1 cellular context compared by ENCODE assay signal in the genomic region with DNA sequence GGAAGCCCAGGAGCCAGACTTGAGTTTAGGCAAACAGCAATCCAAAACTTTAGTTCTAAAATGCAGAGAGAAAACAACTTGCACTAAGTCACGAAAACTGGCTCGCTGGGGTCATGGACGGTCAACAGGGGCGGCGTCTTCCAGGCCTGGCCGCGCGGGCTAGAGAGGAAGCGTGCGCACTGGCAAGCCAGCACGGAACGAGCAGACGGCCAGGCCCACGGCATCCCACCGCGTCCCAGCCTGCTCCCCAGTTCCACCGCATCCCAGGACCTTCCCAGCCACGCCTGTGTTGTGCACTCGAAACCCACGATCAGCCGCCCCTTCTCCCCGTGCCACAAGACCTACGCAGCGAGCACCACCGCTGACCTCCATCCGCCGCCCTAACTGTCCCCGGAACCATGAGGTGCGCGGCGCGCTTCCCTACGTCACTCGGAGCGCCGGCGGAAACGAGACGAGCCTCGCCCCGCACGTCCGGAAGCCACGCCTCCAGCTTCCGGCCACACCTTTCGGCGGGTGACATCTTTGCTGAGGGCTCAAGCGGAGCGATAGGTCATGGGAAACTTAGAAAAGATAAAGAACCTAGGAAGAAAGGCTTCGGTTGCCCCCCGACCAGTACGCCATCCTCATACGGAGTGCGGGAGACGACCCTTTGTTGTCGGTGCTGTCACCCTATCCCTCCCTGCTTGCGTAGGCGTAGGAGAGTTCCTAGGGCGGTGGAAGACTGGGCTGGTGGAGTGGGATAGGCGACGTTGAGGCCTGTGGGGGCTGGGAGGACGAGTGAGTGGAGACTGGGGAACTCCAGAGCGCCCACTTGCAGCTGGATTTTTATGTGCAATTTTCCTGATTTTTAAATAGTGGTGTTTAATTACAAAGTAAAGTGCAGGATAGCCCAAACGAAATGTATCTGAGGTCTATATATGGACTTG.
TF ChIP-seq lines count a peak whose summit lies in the region.

A gene (minus strand): TSS at position 400 of the 926 bp plus-strand sequence. CDS start 2,460 bp downstream, outside the sequence.

TF ChIP-seq in HepG2, 621 proteins besides CTCF, POLR2A, EP300 and RAD21 (continued from another document and continues in another):
- TF ChIP-seq, protein P1, sequence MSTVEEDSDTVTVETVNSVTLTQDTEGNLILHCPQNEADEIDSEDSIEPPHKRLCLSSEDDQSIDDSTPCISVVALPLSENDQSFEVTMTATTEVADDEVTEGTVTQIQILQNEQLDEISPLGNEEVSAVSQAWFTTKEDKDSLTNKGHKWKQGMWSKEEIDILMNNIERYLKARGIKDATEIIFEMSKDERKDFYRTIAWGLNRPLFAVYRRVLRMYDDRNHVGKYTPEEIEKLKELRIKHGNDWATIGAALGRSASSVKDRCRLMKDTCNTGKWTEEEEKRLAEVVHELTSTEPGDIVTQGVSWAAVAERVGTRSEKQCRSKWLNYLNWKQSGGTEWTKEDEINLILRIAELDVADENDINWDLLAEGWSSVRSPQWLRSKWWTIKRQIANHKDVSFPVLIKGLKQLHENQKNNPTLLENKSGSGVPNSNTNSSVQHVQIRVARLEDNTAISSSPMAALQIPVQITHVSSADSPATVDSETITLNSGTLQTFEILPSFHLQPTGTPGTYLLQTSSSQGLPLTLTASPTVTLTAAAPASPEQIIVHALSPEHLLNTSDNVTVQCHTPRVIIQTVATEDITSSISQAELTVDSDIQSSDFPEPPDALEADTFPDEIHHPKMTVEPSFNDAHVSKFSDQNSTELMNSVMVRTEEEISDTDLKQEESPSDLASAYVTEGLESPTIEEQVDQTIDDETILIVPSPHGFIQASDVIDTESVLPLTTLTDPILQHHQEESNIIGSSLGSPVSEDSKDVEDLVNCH (CRISPR knock-in tag; IDR thresholded peaks at IDR 0.05) = peak; percentile 81; the same call in 1 of the 2 replicates
- no peak for TF ChIP-seq FOXK2 (IDR thresholded peaks at IDR 0.05)
- TF ChIP-seq, protein P2, sequence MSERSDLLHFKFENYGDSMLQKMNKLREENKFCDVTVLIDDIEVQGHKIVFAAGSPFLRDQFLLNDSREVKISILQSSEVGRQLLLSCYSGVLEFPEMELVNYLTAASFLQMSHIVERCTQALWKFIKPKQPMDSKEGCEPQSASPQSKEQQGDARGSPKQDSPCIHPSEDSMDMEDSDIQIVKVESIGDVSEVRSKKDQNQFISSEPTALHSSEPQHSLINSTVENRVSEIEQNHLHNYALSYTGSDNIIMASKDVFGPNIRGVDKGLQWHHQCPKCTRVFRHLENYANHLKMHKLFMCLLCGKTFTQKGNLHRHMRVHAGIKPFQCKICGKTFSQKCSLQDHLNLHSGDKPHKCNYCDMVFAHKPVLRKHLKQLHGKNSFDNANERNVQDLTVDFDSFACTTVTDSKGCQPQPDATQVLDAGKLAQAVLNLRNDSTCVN (CRISPR knock-in tag; IDR thresholded peaks at IDR 0.05; ENCODE audit: borderline replicate concordance) = peak; percentile 80; the same call in 1 of the 2 replicates
- peak; percentile 98 for TF ChIP-seq ZNF747 (CRISPR knock-in tag; IDR thresholded peaks at IDR 0.05; ENCODE audit: borderline replicate concordance)
- TF ChIP-seq, protein P3, sequence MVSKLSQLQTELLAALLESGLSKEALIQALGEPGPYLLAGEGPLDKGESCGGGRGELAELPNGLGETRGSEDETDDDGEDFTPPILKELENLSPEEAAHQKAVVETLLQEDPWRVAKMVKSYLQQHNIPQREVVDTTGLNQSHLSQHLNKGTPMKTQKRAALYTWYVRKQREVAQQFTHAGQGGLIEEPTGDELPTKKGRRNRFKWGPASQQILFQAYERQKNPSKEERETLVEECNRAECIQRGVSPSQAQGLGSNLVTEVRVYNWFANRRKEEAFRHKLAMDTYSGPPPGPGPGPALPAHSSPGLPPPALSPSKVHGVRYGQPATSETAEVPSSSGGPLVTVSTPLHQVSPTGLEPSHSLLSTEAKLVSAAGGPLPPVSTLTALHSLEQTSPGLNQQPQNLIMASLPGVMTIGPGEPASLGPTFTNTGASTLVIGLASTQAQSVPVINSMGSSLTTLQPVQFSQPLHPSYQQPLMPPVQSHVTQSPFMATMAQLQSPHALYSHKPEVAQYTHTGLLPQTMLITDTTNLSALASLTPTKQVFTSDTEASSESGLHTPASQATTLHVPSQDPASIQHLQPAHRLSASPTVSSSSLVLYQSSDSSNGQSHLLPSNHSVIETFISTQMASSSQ (IDR thresholded peaks at IDR 0.05; ENCODE audit: low read depth) = peak; percentile 14
- TF ChIP-seq, protein P3 (CRISPR knock-in tag; IDR thresholded peaks at IDR 0.05; ENCODE audit: borderline replicate concordance) = peak; percentile 86
- no peak for TF ChIP-seq ATM (IDR thresholded peaks at IDR 0.05; ENCODE audit: borderline replicate concordance)
- TF ChIP-seq, protein P4, sequence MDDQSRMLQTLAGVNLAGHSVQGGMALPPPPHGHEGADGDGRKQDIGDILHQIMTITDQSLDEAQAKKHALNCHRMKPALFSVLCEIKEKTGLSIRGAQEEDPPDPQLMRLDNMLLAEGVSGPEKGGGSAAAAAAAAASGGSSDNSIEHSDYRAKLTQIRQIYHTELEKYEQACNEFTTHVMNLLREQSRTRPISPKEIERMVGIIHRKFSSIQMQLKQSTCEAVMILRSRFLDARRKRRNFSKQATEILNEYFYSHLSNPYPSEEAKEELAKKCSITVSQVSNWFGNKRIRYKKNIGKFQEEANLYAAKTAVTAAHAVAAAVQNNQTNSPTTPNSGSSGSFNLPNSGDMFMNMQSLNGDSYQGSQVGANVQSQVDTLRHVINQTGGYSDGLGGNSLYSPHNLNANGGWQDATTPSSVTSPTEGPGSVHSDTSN (CRISPR knock-in tag; IDR thresholded peaks at IDR 0.05; ENCODE audit: borderline replicate concordance) = no peak
- no peak for TF ChIP-seq ZSCAN12 (CRISPR knock-in tag; IDR thresholded peaks at IDR 0.05)
- TF ChIP-seq ZNF17 (CRISPR knock-in tag; IDR thresholded peaks at IDR 0.05) = no peak; the same call in 1 of the 2 replicates
- TF ChIP-seq CCAR2 (optimal IDR thresholded peaks at IDR 0.05; ENCODE audit: low read depth, low read length) = peak; percentile 79
- TF ChIP-seq ZNF552 (CRISPR knock-in tag; IDR thresholded peaks at IDR 0.05; ENCODE audit: borderline replicate concordance) = peak; percentile 90
- TF ChIP-seq FOXA1 (IDR thresholded peaks at IDR 0.05) = no peak
- peak; percentile 48 for TF ChIP-seq FOXA1 (CRISPR knock-in tag; IDR thresholded peaks at IDR 0.05)
- TF ChIP-seq ARNT (IDR thresholded peaks at IDR 0.05) = no peak
- peak; percentile 100 for TF ChIP-seq SALL2 (CRISPR knock-in tag; IDR thresholded peaks at IDR 0.05)
- peak; percentile 88; the same call in 1 of the 2 replicates for TF ChIP-seq HDAC2 (CRISPR knock-in tag; IDR thresholded peaks at IDR 0.05)
- TF ChIP-seq, protein P5, sequence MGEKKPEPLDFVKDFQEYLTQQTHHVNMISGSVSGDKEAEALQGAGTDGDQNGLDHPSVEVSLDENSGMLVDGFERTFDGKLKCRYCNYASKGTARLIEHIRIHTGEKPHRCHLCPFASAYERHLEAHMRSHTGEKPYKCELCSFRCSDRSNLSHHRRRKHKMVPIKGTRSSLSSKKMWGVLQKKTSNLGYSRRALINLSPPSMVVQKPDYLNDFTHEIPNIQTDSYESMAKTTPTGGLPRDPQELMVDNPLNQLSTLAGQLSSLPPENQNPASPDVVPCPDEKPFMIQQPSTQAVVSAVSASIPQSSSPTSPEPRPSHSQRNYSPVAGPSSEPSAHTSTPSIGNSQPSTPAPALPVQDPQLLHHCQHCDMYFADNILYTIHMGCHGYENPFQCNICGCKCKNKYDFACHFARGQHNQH (CRISPR knock-in tag; IDR thresholded peaks at IDR 0.05) = peak; percentile 86
- TF ChIP-seq, protein P6, sequence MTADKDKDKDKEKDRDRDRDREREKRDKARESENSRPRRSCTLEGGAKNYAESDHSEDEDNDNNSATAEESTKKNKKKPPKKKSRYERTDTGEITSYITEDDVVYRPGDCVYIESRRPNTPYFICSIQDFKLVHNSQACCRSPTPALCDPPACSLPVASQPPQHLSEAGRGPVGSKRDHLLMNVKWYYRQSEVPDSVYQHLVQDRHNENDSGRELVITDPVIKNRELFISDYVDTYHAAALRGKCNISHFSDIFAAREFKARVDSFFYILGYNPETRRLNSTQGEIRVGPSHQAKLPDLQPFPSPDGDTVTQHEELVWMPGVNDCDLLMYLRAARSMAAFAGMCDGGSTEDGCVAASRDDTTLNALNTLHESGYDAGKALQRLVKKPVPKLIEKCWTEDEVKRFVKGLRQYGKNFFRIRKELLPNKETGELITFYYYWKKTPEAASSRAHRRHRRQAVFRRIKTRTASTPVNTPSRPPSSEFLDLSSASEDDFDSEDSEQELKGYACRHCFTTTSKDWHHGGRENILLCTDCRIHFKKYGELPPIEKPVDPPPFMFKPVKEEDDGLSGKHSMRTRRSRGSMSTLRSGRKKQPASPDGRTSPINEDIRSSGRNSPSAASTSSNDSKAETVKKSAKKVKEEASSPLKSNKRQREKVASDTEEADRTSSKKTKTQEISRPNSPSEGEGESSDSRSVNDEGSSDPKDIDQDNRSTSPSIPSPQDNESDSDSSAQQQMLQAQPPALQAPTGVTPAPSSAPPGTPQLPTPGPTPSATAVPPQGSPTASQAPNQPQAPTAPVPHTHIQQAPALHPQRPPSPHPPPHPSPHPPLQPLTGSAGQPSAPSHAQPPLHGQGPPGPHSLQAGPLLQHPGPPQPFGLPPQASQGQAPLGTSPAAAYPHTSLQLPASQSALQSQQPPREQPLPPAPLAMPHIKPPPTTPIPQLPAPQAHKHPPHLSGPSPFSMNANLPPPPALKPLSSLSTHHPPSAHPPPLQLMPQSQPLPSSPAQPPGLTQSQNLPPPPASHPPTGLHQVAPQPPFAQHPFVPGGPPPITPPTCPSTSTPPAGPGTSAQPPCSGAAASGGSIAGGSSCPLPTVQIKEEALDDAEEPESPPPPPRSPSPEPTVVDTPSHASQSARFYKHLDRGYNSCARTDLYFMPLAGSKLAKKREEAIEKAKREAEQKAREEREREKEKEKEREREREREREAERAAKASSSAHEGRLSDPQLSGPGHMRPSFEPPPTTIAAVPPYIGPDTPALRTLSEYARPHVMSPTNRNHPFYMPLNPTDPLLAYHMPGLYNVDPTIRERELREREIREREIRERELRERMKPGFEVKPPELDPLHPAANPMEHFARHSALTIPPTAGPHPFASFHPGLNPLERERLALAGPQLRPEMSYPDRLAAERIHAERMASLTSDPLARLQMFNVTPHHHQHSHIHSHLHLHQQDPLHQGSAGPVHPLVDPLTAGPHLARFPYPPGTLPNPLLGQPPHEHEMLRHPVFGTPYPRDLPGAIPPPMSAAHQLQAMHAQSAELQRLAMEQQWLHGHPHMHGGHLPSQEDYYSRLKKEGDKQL (CRISPR knock-in tag; IDR thresholded peaks at IDR 0.05; ENCODE audit: low read depth) = no peak
- TF ChIP-seq SIN3A (IDR thresholded peaks at IDR 0.05; ENCODE audit: borderline replicate concordance, low read depth, low read length) = peak; percentile 97; the same call in 1 of the 2 replicates
- no peak for TF ChIP-seq MAFG (CRISPR knock-in tag; IDR thresholded peaks at IDR 0.05)
- no peak for TF ChIP-seq AHR (CRISPR knock-in tag; IDR thresholded peaks at IDR 0.05)
- TF ChIP-seq POLR2AphosphoS2 (IDR thresholded peaks at IDR 0.05; ENCODE audit: low read depth, low read length) = peak; percentile 92
- no peak; the same call in 1 of the 2 replicates for TF ChIP-seq ISL2 (CRISPR knock-in tag; IDR thresholded peaks at IDR 0.05)
- TF ChIP-seq ZNF577 (CRISPR knock-in tag; IDR thresholded peaks at IDR 0.05; ENCODE audit: borderline replicate concordance, low read depth) = no peak
- no peak for TF ChIP-seq ZNF850 (CRISPR knock-in tag; conservative IDR thresholded peaks at IDR 0.05)
- TF ChIP-seq CEBPB (IDR thresholded peaks at IDR 0.05; ENCODE audit: borderline replicate concordance, low read depth, low read length) = no peak
- peak; percentile 98 for TF ChIP-seq ZNF556 (CRISPR knock-in tag; IDR thresholded peaks at IDR 0.05; ENCODE audit: borderline replicate concordance)
- TF ChIP-seq KLF11 (CRISPR knock-in tag; IDR thresholded peaks at IDR 0.05) = peak; percentile 93; the same call in 1 of the 2 replicates
- no peak; the same call in none of the 2 replicates for TF ChIP-seq ZSCAN20 (CRISPR knock-in tag; IDR thresholded peaks at IDR 0.05; ENCODE audit: borderline replicate concordance)
- TF ChIP-seq ZNF557 (CRISPR knock-in tag; IDR thresholded peaks at IDR 0.05) = peak; percentile 19; the same call in 1 of the 2 replicates
- TF ChIP-seq ZNF484 (CRISPR knock-in tag; IDR thresholded peaks at IDR 0.05; ENCODE audit: borderline replicate concordance, low read depth) = no peak
- no peak for TF ChIP-seq RCOR2 (CRISPR knock-in tag; IDR thresholded peaks at IDR 0.05)
- TF ChIP-seq SSRP1 (CRISPR knock-in tag; IDR thresholded peaks at IDR 0.05) = no peak
- TF ChIP-seq JUNB (CRISPR knock-in tag; IDR thresholded peaks at IDR 0.05; ENCODE audit: borderline replicate concordance) = peak; percentile 32; the same call in 1 of the 2 replicates
- TF ChIP-seq ZFP36L1 (CRISPR knock-in tag; IDR thresholded peaks at IDR 0.05) = no peak
- TF ChIP-seq KAT2B (IDR thresholded peaks at IDR 0.05; ENCODE audit: borderline replicate concordance, low read depth, low read length) = no peak
- TF ChIP-seq MEIS1 (CRISPR knock-in tag; IDR thresholded peaks at IDR 0.05; ENCODE audit: borderline replicate concordance) = peak; percentile 94; the same call in 1 of the 2 replicates
- TF ChIP-seq SOX13 (IDR thresholded peaks at IDR 0.05) = no peak
- 0 out of 4 replicates have a peak, but pooled peaks of 1 of the 2 experiments have one; percentile 30 for TF ChIP-seq SOX13 (CRISPR knock-in tag; conservative IDR thresholded peaks at IDR 0.05 in 1 of 2, IDR thresholded peaks at IDR 0.05 in 1 of 2)
- TF ChIP-seq ZNF34 (CRISPR knock-in tag; IDR thresholded peaks at IDR 0.05; ENCODE audit: borderline replicate concordance) = peak; percentile 97
- peak; percentile 38 for TF ChIP-seq SKI (IDR thresholded peaks at IDR 0.05; ENCODE audit: partially characterized antibody)
- peak; percentile 75; the same call in 1 of the 2 replicates for TF ChIP-seq KLF15 (CRISPR knock-in tag; IDR thresholded peaks at IDR 0.05; ENCODE audit: borderline replicate concordance)
- TF ChIP-seq ZNF274 (CRISPR knock-in tag; IDR thresholded peaks at IDR 0.05) = peak; percentile 82
